8 cellular contexts compared by ENCODE assay signal in the genomic region with DNA sequence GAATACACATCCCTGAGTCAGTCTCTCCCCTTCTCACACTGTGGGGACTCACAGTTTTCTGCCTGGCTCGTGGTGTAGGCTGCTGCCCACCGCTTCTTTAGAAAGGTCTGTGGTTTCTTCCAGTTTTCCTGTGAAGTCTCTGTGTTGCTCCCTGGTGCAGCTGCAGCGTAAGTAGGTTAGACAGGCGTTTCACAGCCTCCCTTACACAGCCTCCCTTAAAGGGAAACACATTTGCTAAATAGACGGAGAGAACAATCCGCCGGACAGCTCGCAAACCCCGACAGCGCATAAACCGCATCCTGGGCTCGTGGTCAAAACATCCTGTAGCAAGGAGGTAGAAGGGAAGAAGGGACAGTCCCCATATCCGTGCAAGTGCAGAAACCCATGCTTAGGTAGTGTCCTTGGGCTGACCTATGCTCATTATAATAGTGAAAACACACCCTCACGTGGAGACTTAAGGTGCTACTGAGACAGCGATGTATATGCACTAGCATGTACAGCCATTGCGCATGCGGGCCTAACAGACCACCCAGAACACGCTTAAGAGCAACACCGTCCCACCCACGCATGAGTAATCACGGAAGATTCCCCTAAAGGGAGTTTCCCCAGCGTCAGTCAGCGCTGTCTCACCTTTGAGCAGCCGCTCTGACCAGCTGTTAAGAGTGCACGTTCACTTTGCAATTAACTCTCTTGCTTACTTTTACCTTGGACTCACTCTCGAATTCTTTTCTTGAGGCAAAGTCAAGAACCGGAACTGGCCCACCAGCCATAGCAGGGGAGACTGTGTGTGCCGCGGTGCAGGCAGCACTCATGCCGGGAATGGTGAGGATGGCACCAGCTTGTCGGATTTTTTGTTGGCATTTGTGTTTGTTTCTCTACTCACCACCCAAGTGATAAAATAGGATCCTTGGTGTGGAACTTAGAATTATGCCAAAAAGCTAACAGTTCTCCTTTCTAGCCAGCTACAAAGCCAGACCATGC. TPM values are rescaled to one million over a fixed set of nuclear protein-coding genes. Genes with fewer than 3 reads are reported as not detected.
DNase-seq lines count a peak whose midpoint lies in the region; ATAC-seq and TF ChIP-seq lines count a peak whose summit lies in the region.

No MANE protein-coding gene starts in this region.

- no peaks in the 10 kb centered on the region for H3K9me3 ChIP-seq in psoas muscle

- peaks cover 0 to 21% (median 0%) of the 10 kb centered on the region in 3 donors for H3K27me3 ChIP-seq in psoas muscle (ENCODE audit: insufficient read depth in 3 of 3, low read length in 2 of 3)

- ATAC-seq in HG03354 (IDR thresholded peaks at IDR 0.05; ENCODE audit: poor library complexity, severe bottlenecking, unreplicated experiment) (peak; percentile 93), psoas muscle (no peak)

- TF ChIP-seq CTCF in endothelial cell (IDR thresholded peaks at IDR 0.05; ENCODE audit: unreplicated experiment) (no peak), psoas muscle (IDR thresholded peaks at IDR 0.05) (no peak)

- H3K27ac Mint-ChIP-seq in endothelial cell (ENCODE audit: unreplicated experiment), result peak overlapping the region; percentile 93

- no peaks in the 10 kb centered on the region for H3K36me3 ChIP-seq in psoas muscle (ENCODE audit: insufficient read depth in 1 of 2, low read depth in 1 of 2)

- intact Hi-C loops in psoas muscle (cut with DNase I), result no loop called here

- no peak overlapping the region for H3K27ac ChIP-seq in psoas muscle

- peak; percentile 14 for DNase-seq in SKM-1 treated with dmso at 0.1 percent for 144 hours (lab: John Stamatoyannopoulos, UW; ENCODE audit: unreplicated experiment)
- DNase-seq in SKM-1 (lab: John Stamatoyannopoulos, UW; ENCODE audit: unreplicated experiment), result no peak
- peak; percentile 78 for DNase-seq in activated CD4-positive, alpha-beta T cell treated with anti-CD3 and anti-CD28 coated beads for 1 hour
- DNase-seq in endothelial cell (ENCODE audit: low spot score), result peak; percentile 46
- peak; percentile 84 to 93 for DNase-seq in stimulated activated CD8-positive, alpha-beta memory T cell treated with anti-CD3 and anti-CD28 coated beads, Interleukin-7, amount 100 ng/mL, for 4 hours (ENCODE audit: low read depth in 2 of 2)
- DNase-seq in D341Med (ENCODE audit: low spot score), result no peak
- no peak for DNase-seq in psoas muscle

- H3K4me1 ChIP-seq in psoas muscle, result no peaks in the 10 kb centered on the region

- peak overlapping the region; percentile 54 for H3K4me3 Mint-ChIP-seq in endothelial cell (ENCODE audit: unreplicated experiment)

- peaks cover 26% of the 10 kb centered on the region for H3K4me1 Mint-ChIP-seq in endothelial cell (ENCODE audit: unreplicated experiment)

- 61 to 63% (median 61%) methylated on average over 31 of the region's 31 CpGs for WGBS in psoas muscle, 3 donors

- peaks cover 5% of the 10 kb centered on the region for H3K27me3 Mint-ChIP-seq in endothelial cell (ENCODE audit: unreplicated experiment)

- H3K9me3 Mint-ChIP-seq in endothelial cell (ENCODE audit: unreplicated experiment), result peaks cover 3% of the 10 kb centered on the region

- no peak overlapping the region for H3K4me3 ChIP-seq in psoas muscle

- peaks cover 1% of the 10 kb centered on the region for H3K36me3 Mint-ChIP-seq in endothelial cell (ENCODE audit: low read depth, unreplicated experiment)

RNA-seq across cellular contexts. Expression of gene SIGLEC8, which starts 16.6 kb away (rescaled TPM):
- not detected for total RNA-seq in endothelial cell (ENCODE audit: unreplicated experiment)
- total RNA-seq in psoas muscle, result under 1 TPM in 2 of 4 donors, not detected in 2; 0.13 to 0.14 TPM
- under 1 TPM in 2 of 3 donors, not detected in 1; 0.03 to 0.09 TPM for polyA plus RNA-seq in psoas muscle

RNA-seq across cellular contexts. Expression of gene SIGLEC10, which starts 24.3 kb away (rescaled TPM):
- total RNA-seq in endothelial cell (ENCODE audit: unreplicated experiment), result not detected
- 1 to 10 TPM in 1 of 4 donors, under 1 TPM in 3; 0.64 to 1.1 (median 0.79) TPM for total RNA-seq in psoas muscle
- polyA plus RNA-seq in psoas muscle, result under 1 TPM; 0.09 to 0.98 (median 0.11) TPM

RNA-seq across cellular contexts. Expression of gene CEACAM18, which starts 36.6 kb away (rescaled TPM):
- total RNA-seq in endothelial cell (ENCODE audit: unreplicated experiment) (not detected), psoas muscle (not detected)
- polyA plus RNA-seq in psoas muscle, result not detected

RNA-seq across cellular contexts. Expression of gene C19orf84, which starts 51.3 kb away (rescaled TPM):
- total RNA-seq in endothelial cell (ENCODE audit: unreplicated experiment) (0.21 TPM), psoas muscle (not detected)
- polyA plus RNA-seq in psoas muscle, result not detected

RNA-seq across cellular contexts. Expression of gene LIM2, which starts 53.9 kb away (rescaled TPM):
- total RNA-seq in endothelial cell (ENCODE audit: unreplicated experiment), result not detected
- total RNA-seq in psoas muscle, result not detected
- not detected for polyA plus RNA-seq in psoas muscle

Comparison
In these comparisons a context has a peak if more than half of its experiments do, and no peak if none do; other contexts are left out.
1. DNase-seq: peak in SKM-1 treated with dmso at 0.1 percent for 144 hours (single experiment), activated CD4-positive, alpha-beta T cell treated with anti-CD3 and anti-CD28 coated beads for 1 hour (single experiment), endothelial cell (single experiment) and stimulated activated CD8-positive, alpha-beta memory T cell treated with anti-CD3 and anti-CD28 coated beads, Interleukin-7, amount 100 ng/mL, for 4 hours (2 of 2); none in SKM-1 (single experiment), D341Med (single experiment) and psoas muscle (0 of 2).